ENCODE assay signal across 1 cellular context in the genomic region with DNA sequence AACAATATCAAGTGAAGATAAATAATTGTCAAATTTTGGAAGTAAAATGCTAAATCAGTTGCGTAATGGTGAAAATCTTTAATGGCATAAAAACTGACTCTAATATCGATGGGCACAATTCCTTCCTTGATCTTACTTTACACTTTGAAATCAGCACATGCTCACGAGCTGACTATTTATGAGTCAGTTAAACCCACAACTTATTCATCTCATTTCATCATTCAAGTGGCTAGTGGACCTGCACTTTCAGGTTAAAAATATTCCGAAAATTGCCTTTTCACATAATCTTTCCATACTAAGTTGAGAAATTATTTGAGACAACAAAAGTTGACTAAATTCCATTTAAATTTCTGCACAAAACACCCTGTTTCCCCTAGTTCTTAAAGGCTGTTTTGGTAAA.
TF ChIP-seq lines count a peak whose summit lies in the region.

No MANE protein-coding gene starts in this region.

TF ChIP-seq in SK-N-SH, 30 proteins besides CTCF, POLR2A, EP300 and RAD21 (continued from another document):
- TF ChIP-seq NFIC (IDR thresholded peaks at IDR 0.05; ENCODE audit: borderline replicate concordance) (peak; percentile 40; the same call in 1 of the 2 replicates), RXRA (IDR thresholded peaks at IDR 0.05; ENCODE audit: borderline replicate concordance, low read depth) (no peak), FOXM1 (IDR thresholded peaks at IDR 0.05; ENCODE audit: low read depth) (no peak), SMC3 (IDR thresholded peaks at IDR 0.05; ENCODE audit: low read depth, low read length) (no peak), FOSL2 (IDR thresholded peaks at IDR 0.05; ENCODE audit: borderline replicate concordance, low read depth) (peak; percentile 76; the same call in 1 of the 2 replicates), TCF12 (IDR thresholded peaks at IDR 0.05) (peak; percentile 62), TEAD4 (IDR thresholded peaks at IDR 0.05; ENCODE audit: borderline replicate concordance, insufficient read depth) (peak; percentile 11; the same call in 1 of the 2 replicates), RFX5 (IDR thresholded peaks at IDR 0.05; ENCODE audit: low read length) (no peak), CHD2 (IDR thresholded peaks at IDR 0.05; ENCODE audit: low read length, partially characterized antibody) (no peak), RCOR1 (IDR thresholded peaks at IDR 0.05; ENCODE audit: low read length) (no peak), SIN3A (IDR thresholded peaks at IDR 0.05; ENCODE audit: borderline replicate concordance, low read depth, low read length) (no peak), ELF1 (IDR thresholded peaks at IDR 0.05) (no peak), NRF1 (IDR thresholded peaks at IDR 0.05; ENCODE audit: low read depth, low read length) (no peak), POLR2AphosphoS5 (IDR thresholded peaks at IDR 0.05; ENCODE audit: low read depth, low read length) (no peak)
- TF ChIP-seq, protein P1, sequence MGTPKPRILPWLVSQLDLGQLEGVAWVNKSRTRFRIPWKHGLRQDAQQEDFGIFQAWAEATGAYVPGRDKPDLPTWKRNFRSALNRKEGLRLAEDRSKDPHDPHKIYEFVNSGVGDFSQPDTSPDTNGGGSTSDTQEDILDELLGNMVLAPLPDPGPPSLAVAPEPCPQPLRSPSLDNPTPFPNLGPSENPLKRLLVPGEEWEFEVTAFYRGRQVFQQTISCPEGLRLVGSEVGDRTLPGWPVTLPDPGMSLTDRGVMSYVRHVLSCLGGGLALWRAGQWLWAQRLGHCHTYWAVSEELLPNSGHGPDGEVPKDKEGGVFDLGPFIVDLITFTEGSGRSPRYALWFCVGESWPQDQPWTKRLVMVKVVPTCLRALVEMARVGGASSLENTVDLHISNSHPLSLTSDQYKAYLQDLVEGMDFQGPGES (IDR thresholded peaks at IDR 0.05; ENCODE audit: low read depth, low read length) = no peak
- TF ChIP-seq, protein P2, sequence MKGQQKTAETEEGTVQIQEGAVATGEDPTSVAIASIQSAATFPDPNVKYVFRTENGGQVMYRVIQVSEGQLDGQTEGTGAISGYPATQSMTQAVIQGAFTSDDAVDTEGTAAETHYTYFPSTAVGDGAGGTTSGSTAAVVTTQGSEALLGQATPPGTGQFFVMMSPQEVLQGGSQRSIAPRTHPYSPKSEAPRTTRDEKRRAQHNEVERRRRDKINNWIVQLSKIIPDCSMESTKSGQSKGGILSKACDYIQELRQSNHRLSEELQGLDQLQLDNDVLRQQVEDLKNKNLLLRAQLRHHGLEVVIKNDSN (IDR thresholded peaks at IDR 0.05; ENCODE audit: borderline replicate concordance, low read depth) = no peak
- TF ChIP-seq, protein P3, sequence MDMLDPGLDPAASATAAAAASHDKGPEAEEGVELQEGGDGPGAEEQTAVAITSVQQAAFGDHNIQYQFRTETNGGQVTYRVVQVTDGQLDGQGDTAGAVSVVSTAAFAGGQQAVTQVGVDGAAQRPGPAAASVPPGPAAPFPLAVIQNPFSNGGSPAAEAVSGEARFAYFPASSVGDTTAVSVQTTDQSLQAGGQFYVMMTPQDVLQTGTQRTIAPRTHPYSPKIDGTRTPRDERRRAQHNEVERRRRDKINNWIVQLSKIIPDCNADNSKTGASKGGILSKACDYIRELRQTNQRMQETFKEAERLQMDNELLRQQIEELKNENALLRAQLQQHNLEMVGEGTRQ (IDR thresholded peaks at IDR 0.05; ENCODE audit: borderline replicate concordance, low read depth, low read length) = no peak
- TF ChIP-seq, protein P4, sequence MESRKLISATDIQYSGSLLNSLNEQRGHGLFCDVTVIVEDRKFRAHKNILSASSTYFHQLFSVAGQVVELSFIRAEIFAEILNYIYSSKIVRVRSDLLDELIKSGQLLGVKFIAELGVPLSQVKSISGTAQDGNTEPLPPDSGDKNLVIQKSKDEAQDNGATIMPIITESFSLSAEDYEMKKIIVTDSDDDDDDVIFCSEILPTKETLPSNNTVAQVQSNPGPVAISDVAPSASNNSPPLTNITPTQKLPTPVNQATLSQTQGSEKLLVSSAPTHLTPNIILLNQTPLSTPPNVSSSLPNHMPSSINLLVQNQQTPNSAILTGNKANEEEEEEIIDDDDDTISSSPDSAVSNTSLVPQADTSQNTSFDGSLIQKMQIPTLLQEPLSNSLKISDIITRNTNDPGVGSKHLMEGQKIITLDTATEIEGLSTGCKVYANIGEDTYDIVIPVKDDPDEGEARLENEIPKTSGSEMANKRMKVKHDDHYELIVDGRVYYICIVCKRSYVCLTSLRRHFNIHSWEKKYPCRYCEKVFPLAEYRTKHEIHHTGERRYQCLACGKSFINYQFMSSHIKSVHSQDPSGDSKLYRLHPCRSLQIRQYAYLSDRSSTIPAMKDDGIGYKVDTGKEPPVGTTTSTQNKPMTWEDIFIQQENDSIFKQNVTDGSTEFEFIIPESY (IDR thresholded peaks at IDR 0.05; ENCODE audit: borderline replicate concordance, low read depth) = no peak
- TF ChIP-seq, protein P5, sequence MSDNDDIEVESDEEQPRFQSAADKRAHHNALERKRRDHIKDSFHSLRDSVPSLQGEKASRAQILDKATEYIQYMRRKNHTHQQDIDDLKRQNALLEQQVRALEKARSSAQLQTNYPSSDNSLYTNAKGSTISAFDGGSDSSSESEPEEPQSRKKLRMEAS (IDR thresholded peaks at IDR 0.05; ENCODE audit: low read depth) = no peak
- TF ChIP-seq, protein P6, sequence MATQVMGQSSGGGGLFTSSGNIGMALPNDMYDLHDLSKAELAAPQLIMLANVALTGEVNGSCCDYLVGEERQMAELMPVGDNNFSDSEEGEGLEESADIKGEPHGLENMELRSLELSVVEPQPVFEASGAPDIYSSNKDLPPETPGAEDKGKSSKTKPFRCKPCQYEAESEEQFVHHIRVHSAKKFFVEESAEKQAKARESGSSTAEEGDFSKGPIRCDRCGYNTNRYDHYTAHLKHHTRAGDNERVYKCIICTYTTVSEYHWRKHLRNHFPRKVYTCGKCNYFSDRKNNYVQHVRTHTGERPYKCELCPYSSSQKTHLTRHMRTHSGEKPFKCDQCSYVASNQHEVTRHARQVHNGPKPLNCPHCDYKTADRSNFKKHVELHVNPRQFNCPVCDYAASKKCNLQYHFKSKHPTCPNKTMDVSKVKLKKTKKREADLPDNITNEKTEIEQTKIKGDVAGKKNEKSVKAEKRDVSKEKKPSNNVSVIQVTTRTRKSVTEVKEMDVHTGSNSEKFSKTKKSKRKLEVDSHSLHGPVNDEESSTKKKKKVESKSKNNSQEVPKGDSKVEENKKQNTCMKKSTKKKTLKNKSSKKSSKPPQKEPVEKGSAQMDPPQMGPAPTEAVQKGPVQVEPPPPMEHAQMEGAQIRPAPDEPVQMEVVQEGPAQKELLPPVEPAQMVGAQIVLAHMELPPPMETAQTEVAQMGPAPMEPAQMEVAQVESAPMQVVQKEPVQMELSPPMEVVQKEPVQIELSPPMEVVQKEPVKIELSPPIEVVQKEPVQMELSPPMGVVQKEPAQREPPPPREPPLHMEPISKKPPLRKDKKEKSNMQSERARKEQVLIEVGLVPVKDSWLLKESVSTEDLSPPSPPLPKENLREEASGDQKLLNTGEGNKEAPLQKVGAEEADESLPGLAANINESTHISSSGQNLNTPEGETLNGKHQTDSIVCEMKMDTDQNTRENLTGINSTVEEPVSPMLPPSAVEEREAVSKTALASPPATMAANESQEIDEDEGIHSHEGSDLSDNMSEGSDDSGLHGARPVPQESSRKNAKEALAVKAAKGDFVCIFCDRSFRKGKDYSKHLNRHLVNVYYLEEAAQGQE (IDR thresholded peaks at IDR 0.05; ENCODE audit: low read depth, low read length) = no peak
